1 cellular context compared by ENCODE assay signal in the genomic region with DNA sequence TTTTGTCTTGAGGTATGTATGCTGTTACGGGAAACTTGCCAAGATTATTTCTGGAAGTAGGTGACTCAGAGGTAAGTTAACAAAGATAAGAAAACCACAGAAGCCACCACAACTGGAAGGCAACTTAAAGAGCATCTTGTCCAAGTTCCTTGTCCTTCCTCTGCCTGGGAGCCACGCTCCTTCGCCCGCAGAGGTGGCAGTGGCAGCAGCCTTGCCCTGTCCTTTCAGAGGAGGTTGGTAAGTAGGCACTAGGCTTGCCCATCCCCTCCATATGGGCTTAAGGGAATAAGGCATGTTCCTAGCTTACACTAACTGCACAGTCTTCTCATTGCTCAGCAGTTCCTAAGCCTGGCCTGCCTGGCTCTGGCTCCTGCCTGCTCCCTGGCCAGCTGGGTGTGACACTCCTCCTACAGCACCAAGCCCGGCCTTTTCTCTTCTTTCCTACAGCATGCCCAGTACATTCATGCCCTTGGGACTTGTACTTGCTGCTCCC.
TF ChIP-seq lines count a peak whose summit lies in the region.

No MANE protein-coding gene starts in this region.

TF ChIP-seq in HEK293, 187 proteins besides CTCF, POLR2A, EP300 and RAD21 (continued from another document):
- TF ChIP-seq PRDM10 (tag by site-specific recombination; IDR thresholded peaks at IDR 0.05), result 0 out of 2 replicates have a peak, but pooled peaks have one; percentile 37
- no peak for TF ChIP-seq ZNF23 (tag by site-specific recombination; IDR thresholded peaks at IDR 0.05; ENCODE audit: borderline replicate concordance)
